22 cellular contexts compared by ENCODE assay signal in the genomic region with DNA sequence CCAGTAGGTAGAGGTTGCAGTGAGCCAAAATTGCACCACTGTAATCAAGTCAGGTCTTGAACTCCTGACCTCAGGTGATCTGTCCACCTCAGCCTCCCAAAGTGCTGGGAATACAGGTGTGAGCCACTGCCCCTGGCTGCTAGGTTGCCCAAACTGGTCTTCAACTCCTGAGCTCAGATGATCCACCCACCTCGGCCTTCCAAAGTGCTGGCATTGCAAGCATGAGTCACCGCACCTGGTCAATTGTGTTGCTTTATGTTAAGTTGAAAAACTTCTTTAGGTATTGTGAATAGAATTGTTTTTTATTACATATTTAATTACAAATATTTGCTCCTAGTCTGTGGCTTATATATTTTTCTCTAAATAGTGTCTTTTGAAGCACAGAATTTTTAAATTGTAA.
"Had no signal": no experiment of that assay in that cellular context is flagged by ENCODE, and none has a peak within 500 bp of the region (broad histone marks: within the 10 kb centered on the region; RNA-seq: fewer than 3 reads in every experiment).

No MANE protein-coding gene starts in this region.

- H3K4me1 Mint-ChIP-seq: nephron progenitor cell; stimulated activated memory B cell treated with anti-CD40 and anti-IgM and Interleukin-4, amounts not matched to agents 10 μg/mL and 1 μg/mL and 100 μg/mL, for 72 hours had no signal

- ATAC-seq: left cardiac atrium; lower lobe of right lung; naive thymus-derived CD4-positive, alpha-beta T cell; psoas muscle; right lobe of liver; stimulated activated memory B cell treated with anti-CD40 and anti-IgM and Interleukin-4, amounts not matched to agents 10 μg/mL and 1 μg/mL and 100 μg/mL, for 72 hours had no signal

- FAIRE-seq: endometrium, kidney had no signal

- H3K27me3 ChIP-seq: hepatocyte, right lobe of liver, tibial artery had no signal

- H3K9me3 Mint-ChIP-seq: stimulated activated memory B cell treated with anti-CD40 and anti-IgM and Interleukin-4, amounts not matched to agents 10 μg/mL and 1 μg/mL and 100 μg/mL, for 72 hours; stimulated activated naive CD8-positive, alpha-beta T cell treated with anti-CD3 and anti-CD28 coated beads, Interleukin-15, Interleukin-2, amounts not matched to agents 100 ng/mL and 50 ng/mL, for 24 hours had no signal

- H3K27ac Mint-ChIP-seq: naive thymus-derived CD4-positive, alpha-beta T cell; nephron progenitor cell; stimulated activated memory B cell treated with anti-CD40 and anti-IgM and Interleukin-4, amounts not matched to agents 10 μg/mL and 1 μg/mL and 100 μg/mL, for 72 hours; stimulated activated naive CD8-positive, alpha-beta T cell treated with anti-CD3 and anti-CD28 coated beads, Interleukin-15, Interleukin-2, amounts not matched to agents 100 ng/mL and 50 ng/mL, for 24 hours had no signal

- H3K36me3 ChIP-seq: esophagus squamous epithelium, left ventricle myocardium inferior, lower lobe of right lung, neutrophil, right lobe of liver, tibial artery had no signal

- H3K9me3 ChIP-seq: neutrophil, right lobe of liver had no signal

- H3K4me1 ChIP-seq: esophagus squamous epithelium, left ventricle myocardium inferior, lower lobe of right lung, psoas muscle, right lobe of liver, tibial artery had no signal

- H3K36me3 Mint-ChIP-seq: naive thymus-derived CD4-positive, alpha-beta T cell; stimulated activated memory B cell treated with anti-CD40 and anti-IgM and Interleukin-4, amounts not matched to agents 10 μg/mL and 1 μg/mL and 100 μg/mL, for 72 hours had no signal

- DNase-seq: effector memory CD4-positive, alpha-beta T cell; esophagus squamous epithelium; foreskin fibroblast; kidney; left cardiac atrium; left ventricle myocardium inferior; lower lobe of right lung; naive thymus-derived CD4-positive, alpha-beta T cell; nephron progenitor cell; psoas muscle; retina; right lobe of liver; stimulated activated CD4-positive, alpha-beta T cell treated with anti-CD3 and anti-CD28 coated beads, Interleukin-15, amount 100 ng/mL, for 24 hours; stimulated activated CD4-positive, alpha-beta T cell treated with anti-CD3 and anti-CD28 coated beads, Interleukin-1b, Interleukin-23, amount 100 ng/mL, for 48 hours; stimulated activated CD4-positive, alpha-beta T cell treated with anti-CD3 and anti-CD28 coated beads, Interleukin-4, amount 100 ng/mL, for 24 hours; tibial artery had no signal

- H3K4me3 ChIP-seq: esophagus squamous epithelium, hepatocyte, left ventricle myocardium inferior, lower lobe of right lung, psoas muscle, right lobe of liver, tibial artery had no signal

- H3K4me3 Mint-ChIP-seq: naive thymus-derived CD4-positive, alpha-beta T cell; nephron progenitor cell; stimulated activated memory B cell treated with anti-CD40 and anti-IgM and Interleukin-4, amounts not matched to agents 10 μg/mL and 1 μg/mL and 100 μg/mL, for 72 hours; stimulated activated naive CD8-positive, alpha-beta T cell treated with anti-CD3 and anti-CD28 coated beads, Interleukin-15, Interleukin-2, amounts not matched to agents 100 ng/mL and 50 ng/mL, for 24 hours had no signal

- H3K27ac ChIP-seq: epithelial cell of prostate, esophagus squamous epithelium, hepatocyte, left ventricle myocardium inferior, lower lobe of right lung, neutrophil, psoas muscle, right lobe of liver, tibial artery had no signal
